8 cellular contexts compared by ENCODE assay signal in the genomic region with DNA sequence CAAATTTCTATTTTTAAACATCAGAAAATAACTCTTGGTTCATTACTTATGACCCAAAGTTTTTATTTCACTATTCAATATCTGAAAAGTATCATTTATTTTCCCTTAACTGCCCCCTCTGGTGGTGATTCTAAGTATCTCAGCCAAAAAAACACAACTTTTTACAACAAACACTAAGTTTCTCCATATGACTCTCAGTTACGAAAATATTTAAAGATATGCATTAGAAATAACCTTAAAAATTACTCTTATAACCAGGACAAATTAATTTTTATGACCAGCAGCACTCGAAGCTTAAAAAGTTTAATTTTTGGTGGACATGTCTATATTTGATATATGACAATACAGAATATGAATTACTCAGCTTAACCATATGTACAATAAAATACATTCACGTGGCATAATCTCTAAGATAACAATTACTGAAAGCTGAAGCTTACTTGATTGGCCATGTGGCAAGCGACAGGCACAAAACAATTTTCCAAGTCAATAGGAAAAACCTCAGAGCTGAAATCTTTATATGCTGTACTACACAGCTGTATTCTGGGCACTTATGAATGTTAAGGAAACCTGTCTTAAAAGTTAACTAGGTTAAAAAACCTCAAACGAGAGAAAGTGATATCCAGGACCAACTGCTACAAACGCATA. TPM values are rescaled to one million over a fixed set of nuclear protein-coding genes. Genes with fewer than 3 reads are reported as not detected.
DNase-seq lines count a peak whose midpoint lies in the region; ATAC-seq and TF ChIP-seq lines count a peak whose summit lies in the region.

No MANE protein-coding gene starts in this region.

- peaks cover 17% of the 10 kb centered on the region for H3K27me3 Mint-ChIP-seq in brain

- TF ChIP-seq POLR2A in lower leg skin (IDR thresholded peaks at IDR 0.05) (no peak), upper lobe of left lung (IDR thresholded peaks at IDR 0.05) (no peak)

- TF ChIP-seq EP300 in upper lobe of left lung (IDR thresholded peaks at IDR 0.05): no peak

- H3K4me3 ChIP-seq in lower leg skin (ENCODE audit: low read depth, poor library complexity, severe bottlenecking) (peak overlapping the region; percentile 95), upper lobe of left lung (peak overlapping the region; percentile 85 to 95 (median 90))

- H3K4me3 Mint-ChIP-seq in brain: peak overlapping the region; percentile 97 to 100 (median 99)

- peak overlapping the region; percentile 12 to 100 (median 100) for H3K27ac ChIP-seq in upper lobe of left lung

- no peaks in the 10 kb centered on the region for H3K27me3 ChIP-seq in upper lobe of left lung

- DNase-seq in NCI-H2171 treated with DMSO at 0.1 percent for 48 hours (lab: John Stamatoyannopoulos, UW) (peak; percentile 47), NCI-H2171 (lab: John Stamatoyannopoulos, UW) (no peak), MV-4-11 (lab: John Stamatoyannopoulos, UW) (peak; percentile 44), lower leg skin (ENCODE audit: low spot score in 2 of 2) (no peak), upper lobe of left lung (no peak), NCI-H187 treated with DMSO at 0.1 percent for 48 hours (lab: John Stamatoyannopoulos, UW) (no peak)
- no peak for DNase-seq in stimulated activated CD8-positive, alpha-beta memory T cell treated with anti-CD3 and anti-CD28 coated beads, Interleukin-4, amount 100 ng/mL, for 48 hours

- H3K9me3 Mint-ChIP-seq in brain: peaks cover 0 to 17% (median 2%) of the 10 kb centered on the region in 5 experiments

- 0% methylated on average over 6 of the region's 6 CpGs for WGBS in lower leg skin, 2 donors
- WGBS in upper lobe of left lung, 2 donors: 0% methylated on average over 6 of the region's 6 CpGs

- ATAC-seq in upper lobe of left lung (ENCODE audit: low FRiP score in 2 of 2): no peak

- H3K36me3 Mint-ChIP-seq in brain: peaks cover 72% of the 10 kb centered on the region

- H3K27ac Mint-ChIP-seq in brain: peak overlapping the region; percentile 100

- H3K4me1 ChIP-seq in upper lobe of left lung: peaks cover 46 to 58% (median 54%) of the 10 kb centered on the region in 4 donors

- intact Hi-C loops in lower leg skin (cut with DNase I; ENCODE audit: low total_unique reads): no loop called here

- H3K4me1 Mint-ChIP-seq in brain: peaks cover 56% of the 10 kb centered on the region

- H3K36me3 ChIP-seq in upper lobe of left lung: peaks cover 30 to 55% (median 36%) of the 10 kb centered on the region in 4 donors

- H3K9me3 ChIP-seq in upper lobe of left lung: no peaks in the 10 kb centered on the region

- TF ChIP-seq CTCF in brain (conservative IDR thresholded peaks at IDR 0.05) (peak; percentile 71 to 90), lower leg skin (IDR thresholded peaks at IDR 0.05) (peak in 1 of 3 donors; percentile 67), upper lobe of left lung (IDR thresholded peaks at IDR 0.05) (peak; percentile 57 to 78 (median 64))

RNA-seq across cellular contexts. Expression of gene HNRNPA2B1, which starts 2.3 kb away (rescaled TPM):
- 772 TPM for polyA plus RNA-seq in brain (ENCODE audit: insufficient read depth, low read depth, low replicate concordance)
- total RNA-seq in lower leg skin (100 to 1,000 TPM in 2 of 4 donors, 10 to 100 TPM in 2; 78.1 to 133 (median 99.4) TPM), upper lobe of left lung (100 to 1,000 TPM; 192 to 416 (median 314) TPM)

RNA-seq across cellular contexts. Expression of gene CBX3, which starts 3.3 kb away (rescaled TPM):
- polyA plus RNA-seq in brain (ENCODE audit: insufficient read depth, low read depth, low replicate concordance): 89.7 TPM
- total RNA-seq in lower leg skin: 10 to 100 TPM; 43.1 to 60.5 (median 51.9) TPM
- 100 to 1,000 TPM in 2 of 6 donors, 10 to 100 TPM in 4; 59.0 to 116 (median 89.8) TPM for total RNA-seq in upper lobe of left lung

RNA-seq across cellular contexts. Expression of gene NFE2L3, which starts 46.3 kb away (rescaled TPM):
- polyA plus RNA-seq in brain (ENCODE audit: insufficient read depth, low read depth, low replicate concordance): 7.1 TPM
- total RNA-seq in lower leg skin (10 to 100 TPM; 37.9 to 59.1 (median 45.0) TPM), upper lobe of left lung (10 to 100 TPM in 1 of 6 donors, 1 to 10 TPM in 5; 5.5 to 13.8 (median 7.0) TPM)

Comparison
In these comparisons a context has a peak if more than half of its experiments do, and no peak if none do; other contexts are left out.
1. DNase-seq: peak in NCI-H2171 treated with DMSO at 0.1 percent for 48 hours (single experiment) and MV-4-11 (single experiment); none in NCI-H2171 (single experiment), lower leg skin (0 of 2), upper lobe of left lung (0 of 2), NCI-H187 treated with DMSO at 0.1 percent for 48 hours (single experiment) and stimulated activated CD8-positive, alpha-beta memory T cell treated with anti-CD3 and anti-CD28 coated beads, Interleukin-4, amount 100 ng/mL, for 48 hours (single experiment).